ENCODE assay signal across 9 cellular contexts in genomic region chr14:85533821-85534271, GRCh38. TPM values are rescaled to one million over a fixed set of nuclear protein-coding genes. Genes with fewer than 3 reads are reported as not detected.
A peak's percentile ranks its signal among the peaks of the same experiment; 100 is the strongest.
DNase-seq lines count a peak whose midpoint lies in the region; ATAC-seq and TF ChIP-seq lines count a peak whose summit lies in the region.
"Had no signal": no experiment of that assay in that cellular context is flagged by ENCODE, and none has a peak within 500 bp of the region (broad histone marks: within the 10 kb centered on the region; RNA-seq: fewer than 3 reads in every experiment).

No MANE protein-coding gene starts in this region.

- intact Hi-C loops in left lung (cut with DNase I): no loop called here

- no peak for TF ChIP-seq EP300 in upper lobe of left lung (IDR thresholded peaks at IDR 0.05)

- no peak for TF ChIP-seq CTCF in choroid plexus epithelial cell (conservative IDR thresholded peaks at IDR 0.05; ENCODE audit: low read depth, low read length)
- no peak for TF ChIP-seq CTCF in left lung (IDR thresholded peaks at IDR 0.05)
- no peak for TF ChIP-seq CTCF in upper lobe of left lung (IDR thresholded peaks at IDR 0.05)

- ATAC-seq in left lung (no peak), upper lobe of left lung (ENCODE audit: low FRiP score in 2 of 2) (no peak), GM21825 (IDR thresholded peaks at IDR 0.05; ENCODE audit: unreplicated experiment) (no peak), GM21360 (IDR thresholded peaks at IDR 0.05; ENCODE audit: unreplicated experiment) (no peak)

- WGBS in upper lobe of left lung, 2 donors: 2 to 3% methylated on average over 18 to 35 of the region's 35 CpGs

- H3K9me3 ChIP-seq in left lung (no peaks in the 10 kb centered on the region), upper lobe of left lung (no peaks in the 10 kb centered on the region)

- TF ChIP-seq POLR2A in upper lobe of left lung (IDR thresholded peaks at IDR 0.05): no peak

- H3K4me3 ChIP-seq in choroid plexus epithelial cell (ENCODE audit: low read depth, low read length) (peak overlapping the region; percentile 84), left lung (peak overlapping the region; percentile 41 to 43), upper lobe of left lung (peak overlapping the region in 3 of 4 donors; percentile 44 to 56 (median 53))
- H3K4me3 ChIP-seq: BLaER1 had no signal

- H3K27me3 ChIP-seq in left lung (peaks cover 57 to 87% of the 10 kb centered on the region in 2 donors), upper lobe of left lung (peaks cover 0 to 51% (median 23%) of the 10 kb centered on the region in 4 donors)
- H3K27me3 ChIP-seq: BLaER1 had no signal

- H3K36me3 ChIP-seq in left lung (no peaks in the 10 kb centered on the region), upper lobe of left lung (no peaks in the 10 kb centered on the region)
- H3K36me3 ChIP-seq: BLaER1 had no signal

- DNase-seq in NCI-H510A (lab: John Stamatoyannopoulos, UW): peak; percentile 26
- DNase-seq in NCI-H510A treated with DMSO at 0.1 percent for 48 hours (lab: John Stamatoyannopoulos, UW): no peak
- DNase-seq in choroid plexus epithelial cell (ENCODE audit: low read depth): peak; percentile 34
- DNase-seq in left lung: no peak
- DNase-seq in upper lobe of left lung: no peak
- no peak for DNase-seq in GDM1 (lab: John Stamatoyannopoulos, UW)

- H3K27ac ChIP-seq in left lung (peak overlapping the region in 1 of 2 donors; percentile 68), upper lobe of left lung (peak overlapping the region in 1 of 4 donors; percentile 63)
- H3K27ac ChIP-seq: BLaER1 had no signal

- H3K4me1 ChIP-seq in left lung (peaks cover 7 to 48% of the 10 kb centered on the region in 2 donors), upper lobe of left lung (peaks cover 7 to 52% (median 39%) of the 10 kb centered on the region in 4 donors)
- H3K4me1 ChIP-seq: BLaER1 had no signal

RNA-seq across cellular contexts. Expression of gene FLRT2, which starts 3.9 kb away (rescaled TPM):
- total RNA-seq in left lung: 10 to 100 TPM; 19.1 to 24.3 TPM
- 10 to 100 TPM in 2 of 6 donors, 1 to 10 TPM in 3, under 1 TPM in 1; 0.91 to 24.1 (median 5.0) TPM for total RNA-seq in upper lobe of left lung

Comparison
In these comparisons a context has a peak if more than half of its experiments do, and no peak if none do; other contexts are left out.
1. DNase-seq: peak in NCI-H510A (single experiment) and choroid plexus epithelial cell (single experiment); none in NCI-H510A treated with DMSO at 0.1 percent for 48 hours (single experiment), left lung (0 of 2), upper lobe of left lung (0 of 2) and GDM1 (single experiment).
2. Peak in every context shown above with its lines, with median percentiles within 50 percentile points of each other: H3K4me3 ChIP-seq.